8 cellular contexts compared by ENCODE assay signal in the genomic region with DNA sequence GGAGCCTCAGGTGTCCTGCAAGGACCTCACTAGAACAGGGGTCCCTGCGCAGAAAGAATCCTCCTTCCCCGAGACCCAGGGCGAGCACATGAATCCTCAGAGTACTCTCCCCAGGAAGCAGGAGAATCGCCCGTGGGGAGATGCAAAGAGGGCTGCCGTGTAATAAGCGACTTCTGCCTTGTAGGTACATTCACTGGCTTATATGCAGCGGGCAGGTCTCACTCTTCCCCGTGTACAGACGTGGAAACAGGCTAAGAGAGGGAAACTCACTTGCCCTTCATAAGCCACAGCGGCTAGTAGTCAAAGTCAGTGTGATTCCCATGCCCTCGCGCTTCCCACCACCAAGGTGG. TPM values are rescaled to one million over a fixed set of nuclear protein-coding genes. Genes with fewer than 3 reads are reported as not detected.
DNase-seq lines count a peak whose midpoint lies in the region; ATAC-seq, FAIRE-seq and TF ChIP-seq lines count a peak whose summit lies in the region.

No MANE protein-coding gene starts in this region.

- no peak for TF ChIP-seq CTCF in kidney (IDR thresholded peaks at IDR 0.05; ENCODE audit: borderline replicate concordance, extremely low read depth, insufficient read depth)
- no peak for TF ChIP-seq CTCF in testis (IDR thresholded peaks at IDR 0.05)
- TF ChIP-seq CTCF in body of pancreas (IDR thresholded peaks at IDR 0.05), result no peak

- H3K27ac Mint-ChIP-seq in CD4-positive, alpha-beta memory T cell, result peak overlapping the region in 2 of 7 donors; percentile 81 to 90

- no peaks in the 10 kb centered on the region for H3K27me3 ChIP-seq in CD4-positive, alpha-beta memory T cell (ENCODE audit: insufficient read depth, low read length)
- H3K27me3 ChIP-seq in testis (no peaks in the 10 kb centered on the region), body of pancreas (peaks cover 0 to 8% of the 10 kb centered on the region in 2 donors)

- H3K27ac ChIP-seq in CD4-positive, alpha-beta memory T cell (ENCODE audit: low read depth, low read length), result no peak overlapping the region
- H3K27ac ChIP-seq in kidney (ENCODE audit: low read depth in 2 of 2, low read length in 2 of 2) (no peak overlapping the region), testis (no peak overlapping the region), body of pancreas (no peak overlapping the region)

- CTCF ChIA-PET in CD4-positive, alpha-beta memory T cell (lab: Charles Lee; ENCODE audit: partially characterized antibody), result interaction anchor here (1.0 to 2.7 kb wide), 4 partner anchors 11 to 69 kb away, joined by 4 to 34 read pairs (median 10); no protein-coding TSS in a partner anchor

- H3K4me1 ChIP-seq in CD4-positive, alpha-beta memory T cell (ENCODE audit: insufficient read depth, low read length), result peaks cover 23% of the 10 kb centered on the region
- H3K4me1 ChIP-seq in kidney (ENCODE audit: control insufficient read depth in 1 of 2, insufficient read depth in 1 of 2, low read depth in 1 of 2, low read length in 2 of 2), result peaks cover 9 to 13% of the 10 kb centered on the region in 2 donors
- peaks cover 16% of the 10 kb centered on the region for H3K4me1 ChIP-seq in testis
- H3K4me1 ChIP-seq in body of pancreas, result peaks cover 32% of the 10 kb centered on the region

- ATAC-seq in HG02870 (IDR thresholded peaks at IDR 0.05; ENCODE audit: unreplicated experiment) (peak; percentile 5), body of pancreas (no peak)

- no peak for TF ChIP-seq POLR2A in testis (IDR thresholded peaks at IDR 0.05)
- no peak for TF ChIP-seq POLR2A in body of pancreas (IDR thresholded peaks at IDR 0.05)

- H3K9me3 Mint-ChIP-seq in CD4-positive, alpha-beta memory T cell, result peaks cover 0 to 3% (median 0%) of the 10 kb centered on the region in 8 donors

- DNase-seq in CD4-positive, alpha-beta memory T cell, result no peak
- DNase-seq in activated naive CD4-positive, alpha-beta T cell treated with anti-CD3 and anti-CD28 coated beads, Interleukin-2, amount 50 U/mL, for 16 hours, result peak; percentile 11
- DNase-seq in kidney (no peak), testis (no peak), body of pancreas (no peak), NCI-H128 (lab: John Stamatoyannopoulos, UW; ENCODE audit: unreplicated experiment) (no peak)
- DNase-seq in NK-92 treated with Interleukin-12 subunit alpha and Interleukin-12 subunit beta, amount 100 ng/mL, for 24 hours (lab: John Stamatoyannopoulos, UW), result no peak

- POLR2A ChIA-PET in CD4-positive, alpha-beta memory T cell (lab: Charles Lee; ENCODE audit: partially characterized antibody), result interaction anchor here (0.8 to 2.3 kb wide), 8 partner anchors 11 to 69 kb away, joined by 3 to 36 read pairs (median 6); no protein-coding TSS in a partner anchor

- no peaks in the 10 kb centered on the region for H3K36me3 Mint-ChIP-seq in CD4-positive, alpha-beta memory T cell

- no peaks in the 10 kb centered on the region for H3K36me3 ChIP-seq in CD4-positive, alpha-beta memory T cell (ENCODE audit: insufficient read depth, low read length)
- H3K36me3 ChIP-seq in kidney (ENCODE audit: control insufficient read depth in 1 of 2, insufficient read depth in 2 of 2, low read length in 2 of 2) (no peaks in the 10 kb centered on the region), testis (ENCODE audit: low read depth, missing control alignments) (no peaks in the 10 kb centered on the region), body of pancreas (replicated peaks in 1 of 2; ENCODE audit: insufficient read depth in 1 of 2, low read depth in 2 of 2) (no peaks in the 10 kb centered on the region)

- WGBS in testis, 2 donors, result 1% methylated on average over 13 of the region's 13 CpGs
- 2 to 5% methylated on average over 7 to 13 of the region's 13 CpGs for WGBS in body of pancreas, 2 donors

- intact Hi-C loops in CD4-positive, alpha-beta memory T cell (cut with micrococcal nuclease), result loop anchor here (1.0 to 2.0 kb wide), 3 partner anchors 10 to 70 kb away; a partner anchor contains a TSS
- intact Hi-C loops in kidney (cut with DNase I), result no loop called here
- intact Hi-C loops in testis (cut with DNase I; ENCODE audit: low total_unique reads), result no loop called here
- intact Hi-C loops in body of pancreas (cut with DNase I), result no loop called here

- no peak for FAIRE-seq in kidney (lab: Jason Lieb, UNC)

- H3K9me3 ChIP-seq in CD4-positive, alpha-beta memory T cell (ENCODE audit: control insufficient read depth in 1 of 2, low read length in 2 of 2), result no peaks in the 10 kb centered on the region
- H3K9me3 ChIP-seq in kidney (ENCODE audit: control insufficient read depth in 1 of 2, low read length in 2 of 2), result no peaks in the 10 kb centered on the region
- no peaks in the 10 kb centered on the region for H3K9me3 ChIP-seq in testis
- H3K9me3 ChIP-seq in body of pancreas, result no peaks in the 10 kb centered on the region

- no peak overlapping the region for H3K9ac ChIP-seq in kidney (ENCODE audit: low read length in 2 of 2)

- peaks cover 2 to 9% of the 10 kb centered on the region in 2 donors for H3K27me3 Mint-ChIP-seq in CD4-positive, alpha-beta memory T cell

- peaks cover 22 to 34% (median 29%) of the 10 kb centered on the region in 4 donors for H3K4me1 Mint-ChIP-seq in CD4-positive, alpha-beta memory T cell

- peak overlapping the region; percentile 60 to 62 for H3K4me3 ChIP-seq in CD4-positive, alpha-beta memory T cell (ENCODE audit: low read length in 2 of 2)
- H3K4me3 ChIP-seq in kidney (ENCODE audit: low read length in 2 of 2) (peak overlapping the region; percentile 53 to 60), testis (peak overlapping the region; percentile 43 to 57), body of pancreas (peak overlapping the region in 1 of 2 donors; percentile 18)

- H3K4me3 Mint-ChIP-seq in CD4-positive, alpha-beta memory T cell, result peak overlapping the region; percentile 83 to 94 (median 88)

RNA-seq across cellular contexts. Expression of a gene that starts 0.4 kb away (rescaled TPM):
- under 1 TPM; 0.17 to 0.58 TPM for total RNA-seq in CD4-positive, alpha-beta memory T cell
- polyA plus RNA-seq in CD4-positive, alpha-beta memory T cell, result not detected
- total RNA-seq in kidney, result 2.0 TPM
- polyA plus RNA-seq in kidney (ENCODE audit: insufficient read depth, low read depth, low replicate concordance), result 0.47 TPM
- total RNA-seq in testis, result 10 to 100 TPM in 1 of 2 donors, 1 to 10 TPM in 1; 6.9 to 19.1 TPM
- 3.4 TPM for polyA plus RNA-seq in testis (ENCODE audit: insufficient read depth, low read depth, low replicate concordance)
- total RNA-seq in body of pancreas, result not detected

RNA-seq across cellular contexts. Expression of a gene that starts 16.7 kb away (rescaled TPM):
- 10 to 100 TPM; 22.7 to 24.1 TPM for total RNA-seq in CD4-positive, alpha-beta memory T cell
- polyA plus RNA-seq in CD4-positive, alpha-beta memory T cell, result 10 to 100 TPM; 10.6 to 29.1 TPM
- total RNA-seq in kidney, result 48.6 TPM
- 12.0 TPM for polyA plus RNA-seq in kidney (ENCODE audit: insufficient read depth, low read depth, low replicate concordance)
- total RNA-seq in testis, result 10 to 100 TPM; 17.2 to 28.9 TPM
- polyA plus RNA-seq in testis (ENCODE audit: insufficient read depth, low read depth, low replicate concordance), result 19.3 TPM
- 1 to 10 TPM; 7.0 to 9.9 TPM for total RNA-seq in body of pancreas

RNA-seq across cellular contexts. Expression of a gene that starts 49.7 kb away (rescaled TPM):
- total RNA-seq in CD4-positive, alpha-beta memory T cell, result not detected
- not detected for polyA plus RNA-seq in CD4-positive, alpha-beta memory T cell
- total RNA-seq in kidney (8.2 TPM), testis (1 to 10 TPM; 5.0 to 5.8 TPM), body of pancreas (under 1 TPM; 0.26 to 0.33 TPM)
- polyA plus RNA-seq in kidney (ENCODE audit: insufficient read depth, low read depth, low replicate concordance) (24.2 TPM), testis (ENCODE audit: insufficient read depth, low read depth, low replicate concordance) (9.7 TPM)
